Comparison of ENCODE assay signal across 11 cellular contexts in the genomic region with DNA sequence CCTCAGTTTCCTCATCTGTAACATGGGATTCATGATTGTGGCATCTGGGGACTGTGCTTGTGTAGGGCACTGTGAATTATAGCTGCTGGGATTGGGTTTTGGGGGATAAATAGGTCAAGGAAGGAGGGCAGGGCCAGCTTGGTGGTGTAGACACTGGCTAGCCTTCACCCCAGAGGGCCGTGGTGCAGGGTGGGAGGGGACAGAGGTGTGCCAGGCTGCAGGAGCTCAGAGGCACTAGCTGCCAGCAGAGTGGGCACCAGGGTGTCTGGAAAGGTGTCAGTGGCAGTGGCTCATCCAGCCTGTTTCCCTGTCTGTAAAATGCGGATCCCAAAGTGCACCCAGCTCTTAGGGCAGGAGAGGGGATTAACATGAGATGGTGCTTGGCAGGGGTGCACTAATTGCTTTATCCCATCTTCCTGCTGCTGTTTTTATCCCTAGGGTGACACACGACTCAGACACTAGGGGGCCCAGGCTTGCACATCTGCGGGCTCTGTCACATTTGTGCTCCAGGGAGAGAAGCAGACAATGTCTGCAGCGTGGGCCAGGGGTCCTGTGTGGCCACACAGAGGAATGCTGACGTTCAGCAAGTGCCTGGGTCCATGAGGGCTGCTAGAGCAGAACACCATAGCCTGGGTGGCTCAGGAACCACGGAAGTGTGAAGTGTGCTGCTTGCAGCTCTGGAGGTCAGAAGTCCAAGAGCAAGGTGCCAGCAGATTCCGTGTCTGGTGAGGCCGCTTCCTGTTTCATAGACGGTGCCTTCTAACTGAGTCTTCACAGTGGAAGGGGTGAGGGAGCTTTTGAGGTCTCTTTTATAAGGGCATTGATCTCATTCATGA. TPM values are rescaled to one million over a fixed set of nuclear protein-coding genes. Genes with fewer than 3 reads are reported as not detected.
A peak's percentile ranks its signal among the peaks of the same experiment; 100 is the strongest.
DNase-seq lines count a peak whose midpoint lies in the region; ATAC-seq and TF ChIP-seq lines count a peak whose summit lies in the region.
"Had no signal": no experiment of that assay in that cellular context is flagged by ENCODE, and none has a peak within 500 bp of the region (broad histone marks: within the 10 kb centered on the region; RNA-seq: fewer than 3 reads in every experiment).

No MANE protein-coding gene starts in this region.

- H3K27me3 ChIP-seq in transverse colon: no peaks in the 10 kb centered on the region
- H3K27me3 ChIP-seq: BLaER1 had no signal

- no peaks in the 10 kb centered on the region for H3K36me3 ChIP-seq in transverse colon

- no peak for TF ChIP-seq EP300 in transverse colon (IDR thresholded peaks at IDR 0.05; ENCODE audit: low read depth)

- no peak for TF ChIP-seq POLR2A in transverse colon (IDR thresholded peaks at IDR 0.05)

- peak overlapping the region in 2 of 4 donors; percentile 7 to 25 for H3K27ac ChIP-seq in transverse colon
- H3K27ac ChIP-seq: BLaER1, SK-N-MC had no signal

- ATAC-seq in HG02885 (IDR thresholded peaks at IDR 0.05; ENCODE audit: poor library complexity, unreplicated experiment): no peak
- ATAC-seq in HG03025 (IDR thresholded peaks at IDR 0.05; ENCODE audit: low FRiP score, unreplicated experiment): no peak

- peaks cover 0 to 6% (median 2%) of the 10 kb centered on the region in 4 donors for H3K4me1 ChIP-seq in transverse colon

- in situ Hi-C loops in transverse colon (cut with MboI; ENCODE audit: low pct_ligation_motif_present in 1 of 4, low pct_unique_long_range_greater_than_20kb in 1 of 4, low sequenced_read_pairs in 3 of 4): no loop called here

- peaks cover 0 to 8% of the 10 kb centered on the region in 2 donors for H3K9me3 ChIP-seq in transverse colon

- peak; percentile 19 for TF ChIP-seq CTCF in fibroblast of the aortic adventitia (IDR thresholded peaks at IDR 0.05; ENCODE audit: insufficient read depth, low read length)
- TF ChIP-seq CTCF in transverse colon (IDR thresholded peaks at IDR 0.05): peak in 4 of 5 experiments; percentile 15 to 44 (median 34)

- intact Hi-C loops in transverse colon (cut with DNase I; ENCODE audit: low total_unique reads): no loop called here

- H3K4me3 ChIP-seq in fibroblast of the aortic adventitia (ENCODE audit: low read depth, low read length) (no peak overlapping the region), transverse colon (no peak overlapping the region)
- H3K4me3 ChIP-seq: BLaER1, lung, SK-N-MC had no signal

- WGBS in transverse colon (ENCODE audit: low coverage in 1 of 2), 2 donors: 32 to 83% methylated on average over 1 to 10 of the region's 10 CpGs

- DNase-seq in SKM-1 treated with dmso at 0.1 percent for 144 hours (lab: John Stamatoyannopoulos, UW; ENCODE audit: unreplicated experiment): peak; percentile 12
- DNase-seq in SKM-1 (lab: John Stamatoyannopoulos, UW; ENCODE audit: unreplicated experiment): no peak
- DNase-seq in RPMI7951 (ENCODE audit: low read depth): peak; percentile 11
- DNase-seq in fibroblast of the aortic adventitia (ENCODE audit: low read depth): no peak
- DNase-seq in transverse colon: peak; percentile 57
- no peak for DNase-seq in activated CD4-positive, alpha-beta T cell treated with anti-CD3 and anti-CD28 coated beads, Interleukin-2, amount 50 U/mL, for 48 hours

RNA-seq across cellular contexts. Expression of gene OBSCN, which starts 19.3 kb away (rescaled TPM):
- 0.10 and 0.24 TPM in 2 replicates for total RNA-seq in RPMI7951 (2014; rRNA removed; shearing (Covaris generic))
- 0.99 and 3.1 TPM in 2 replicates for total RNA-seq in fibroblast of the aortic adventitia (ENCODE audit: low replicate concordance)
- total RNA-seq in transverse colon: 10 to 100 TPM; 11.9 to 21.7 (median 15.8) TPM

Comparison
In these comparisons a context has a peak if more than half of its experiments do, and no peak if none do; other contexts are left out.
1. DNase-seq: peak in SKM-1 treated with dmso at 0.1 percent for 144 hours (single experiment), RPMI7951 (single experiment) and transverse colon (single experiment); none in SKM-1 (single experiment), fibroblast of the aortic adventitia (single experiment) and activated CD4-positive, alpha-beta T cell treated with anti-CD3 and anti-CD28 coated beads, Interleukin-2, amount 50 U/mL, for 48 hours (0 of 2).